In the genomic region with DNA sequence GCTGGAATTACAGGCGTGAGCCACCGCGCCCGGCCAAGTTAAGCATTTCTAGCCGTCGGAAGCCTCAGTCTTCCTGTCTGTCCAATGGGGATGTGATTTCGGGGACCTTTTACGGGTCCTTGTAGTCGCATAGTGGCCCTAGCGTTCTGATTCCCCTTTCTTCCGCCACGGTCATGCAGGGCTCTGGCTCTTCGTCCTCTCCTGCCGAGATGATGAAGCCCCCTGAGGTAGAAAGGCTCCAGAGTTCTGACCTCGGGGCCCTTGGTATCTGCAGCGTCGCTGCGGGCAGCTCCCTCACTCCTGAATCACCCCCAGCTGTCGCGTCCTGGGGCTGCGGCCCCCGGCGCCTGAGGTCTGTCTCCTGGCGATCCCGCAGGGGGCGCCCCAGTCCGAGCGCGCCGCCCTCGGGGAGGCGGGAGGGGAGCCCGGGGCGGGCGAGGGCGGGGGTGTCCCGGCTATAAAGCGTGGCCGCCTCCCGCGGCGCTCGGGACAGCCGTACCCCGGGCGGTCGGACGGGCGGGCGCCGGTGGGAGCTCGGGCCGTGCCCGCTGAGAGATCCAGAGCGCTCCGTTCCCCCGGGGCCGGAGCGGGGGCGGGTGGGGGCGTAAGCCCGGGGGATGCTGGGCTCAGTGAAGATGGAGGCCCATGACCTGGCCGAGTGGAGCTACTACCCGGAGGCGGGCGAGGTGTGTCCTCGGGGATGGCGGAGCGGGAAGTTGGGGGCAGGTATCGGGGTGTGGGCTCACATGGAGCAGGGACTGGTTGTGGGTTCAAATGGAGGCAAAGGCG, we compare ENCODE assay signal across 8 cellular contexts. TPM values are rescaled to one million over a fixed set of nuclear protein-coding genes. Genes with fewer than 3 reads are reported as not detected.
DNase-seq lines count a peak whose midpoint lies in the region; ATAC-seq lines count a peak whose summit lies in the region.

FOXA3 (plus strand) TSS at position 487 of the 789 bp plus-strand sequence; CDS start at position 618, 131 bp downstream.

- ATAC-seq in HG02759 (IDR thresholded peaks at IDR 0.05; ENCODE audit: unreplicated experiment), result peak; percentile 32
- no peak for ATAC-seq in HG02884 (IDR thresholded peaks at IDR 0.05; ENCODE audit: unreplicated experiment)
- ATAC-seq in HG03460 (IDR thresholded peaks at IDR 0.05; ENCODE audit: unreplicated experiment), result no peak

- H3K9me3 ChIP-seq in iPS-20b (ENCODE audit: insufficient read depth, low read depth, low read length), result no peaks in the 10 kb centered on the region

- DNase-seq in Daoy (ENCODE audit: low read depth) (peak; percentile 83), SHP77 (lab: John Stamatoyannopoulos, UW) (peak; percentile 35 to 55), amniotic epithelial cell (ENCODE audit: low read depth) (peak; percentile 21)
- peak; percentile 24 to 43 for DNase-seq in stimulated activated CD4-positive, alpha-beta T cell treated with anti-CD3 and anti-CD28 coated beads, Interleukin-12 subunit alpha, Interleukin-12 subunit beta, amount 100 ng/mL, for 24 hours (ENCODE audit: low read depth in 2 of 2)

- peak within 1 kb of the TSS; percentile 86 for H3K4me3 ChIP-seq in iPS-20b (ENCODE audit: low read length)

- H3K4me1 ChIP-seq in iPS-20b (ENCODE audit: insufficient read depth, low read length), result peaks cover 9% of the 10 kb centered on the region

- peaks cover 21% of the 10 kb centered on the region for H3K36me3 ChIP-seq in iPS-20b (ENCODE audit: insufficient read depth, low read depth, low read length)

- H3K27ac ChIP-seq in iPS-20b (ENCODE audit: low read length), result no peak within 1 kb of the TSS

- H3K27me3 ChIP-seq in iPS-20b (ENCODE audit: insufficient read depth, low read length), result peaks cover 22% of the 10 kb centered on the region

- H3K9ac ChIP-seq in iPS-20b (ENCODE audit: low read depth, low read length), result peak within 1 kb of the TSS; percentile 83; the same call in 1 of the 2 replicates

RNA-seq across cellular contexts. Expression of gene FOXA3, which starts in this region (rescaled TPM):
- 2.1 and 2.6 TPM in 2 replicates for total RNA-seq in Daoy (2014; rRNA removed; shearing (Covaris generic))

Comparison
In these comparisons a context has a peak if more than half of its experiments do, and no peak if none do; other contexts are left out.
1. DNase-seq: peak in every context shown above with its lines; median percentile 83 in Daoy; 45 in SHP77; 34 in stimulated activated CD4-positive, alpha-beta T cell treated with anti-CD3 and anti-CD28 coated beads, Interleukin-12 subunit alpha, Interleukin-12 subunit beta, amount 100 ng/mL, for 24 hours; 21 in amniotic epithelial cell.